Comparison of ENCODE assay signal across 1 cellular context in genomic region chr5:80255752-80256479, GRCh38.
A peak's percentile ranks its signal among the peaks of the same experiment; 100 is the strongest.
TF ChIP-seq lines count a peak whose summit lies in the region.

TSS of gene SERINC5 (minus strand) at chr5:80256048. CDS start at chr5:80255922, 126 bp downstream.

TF ChIP-seq in HepG2, 621 proteins besides CTCF, POLR2A, EP300 and RAD21 (continued from another document and continues in another):
- TF ChIP-seq, protein P1, sequence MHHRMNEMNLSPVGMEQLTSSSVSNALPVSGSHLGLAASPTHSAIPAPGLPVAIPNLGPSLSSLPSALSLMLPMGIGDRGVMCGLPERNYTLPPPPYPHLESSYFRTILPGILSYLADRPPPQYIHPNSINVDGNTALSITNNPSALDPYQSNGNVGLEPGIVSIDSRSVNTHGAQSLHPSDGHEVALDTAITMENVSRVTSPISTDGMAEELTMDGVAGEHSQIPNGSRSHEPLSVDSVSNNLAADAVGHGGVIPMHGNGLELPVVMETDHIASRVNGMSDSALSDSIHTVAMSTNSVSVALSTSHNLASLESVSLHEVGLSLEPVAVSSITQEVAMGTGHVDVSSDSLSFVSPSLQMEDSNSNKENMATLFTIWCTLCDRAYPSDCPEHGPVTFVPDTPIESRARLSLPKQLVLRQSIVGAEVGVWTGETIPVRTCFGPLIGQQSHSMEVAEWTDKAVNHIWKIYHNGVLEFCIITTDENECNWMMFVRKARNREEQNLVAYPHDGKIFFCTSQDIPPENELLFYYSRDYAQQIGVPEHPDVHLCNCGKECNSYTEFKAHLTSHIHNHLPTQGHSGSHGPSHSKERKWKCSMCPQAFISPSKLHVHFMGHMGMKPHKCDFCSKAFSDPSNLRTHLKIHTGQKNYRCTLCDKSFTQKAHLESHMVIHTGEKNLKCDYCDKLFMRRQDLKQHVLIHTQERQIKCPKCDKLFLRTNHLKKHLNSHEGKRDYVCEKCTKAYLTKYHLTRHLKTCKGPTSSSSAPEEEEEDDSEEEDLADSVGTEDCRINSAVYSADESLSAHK (CRISPR knock-in tag; IDR thresholded peaks at IDR 0.05; ENCODE audit: borderline replicate concordance), result no peak
- no peak for TF ChIP-seq ZNF180 (CRISPR knock-in tag; IDR thresholded peaks at IDR 0.05; ENCODE audit: borderline replicate concordance, low read depth)
- peak; percentile 39; the same call in 1 of the 2 replicates for TF ChIP-seq ZBTB20 (CRISPR knock-in tag; IDR thresholded peaks at IDR 0.05; ENCODE audit: borderline replicate concordance, low read depth)
- TF ChIP-seq, protein P2, sequence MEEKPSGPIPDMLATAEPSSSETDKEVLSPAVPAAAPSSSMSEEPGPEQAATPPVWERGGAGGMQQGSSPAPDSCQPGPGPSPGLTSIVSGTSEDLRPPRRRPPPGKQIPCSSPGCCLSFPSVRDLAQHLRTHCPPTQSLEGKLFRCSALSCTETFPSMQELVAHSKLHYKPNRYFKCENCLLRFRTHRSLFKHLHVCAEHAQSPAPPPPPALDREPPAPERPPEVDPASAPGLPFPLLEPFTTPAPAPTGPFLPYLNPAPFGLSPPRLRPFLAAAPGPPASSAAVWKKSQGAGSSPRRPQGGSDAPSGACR (CRISPR knock-in tag; IDR thresholded peaks at IDR 0.05), result peak; percentile 94
- TF ChIP-seq TFDP2 (CRISPR knock-in tag; IDR thresholded peaks at IDR 0.05), result peak; percentile 84
- TF ChIP-seq ZBTB3 (CRISPR knock-in tag; IDR thresholded peaks at IDR 0.05; ENCODE audit: borderline replicate concordance, low read depth), result no peak
- no peak; the same call in 1 of the 2 replicates for TF ChIP-seq ZNF607 (CRISPR knock-in tag; IDR thresholded peaks at IDR 0.05; ENCODE audit: borderline replicate concordance)
- 0 out of 2 replicates have a peak, but pooled peaks have one; percentile 59 for TF ChIP-seq ARID2 (CRISPR knock-in tag; IDR thresholded peaks at IDR 0.05; ENCODE audit: borderline replicate concordance)
- no peak for TF ChIP-seq SIN3B (IDR thresholded peaks at IDR 0.05; ENCODE audit: low read length)
- TF ChIP-seq CHCHD3 (CRISPR knock-in tag; IDR thresholded peaks at IDR 0.05), result 0 out of 2 replicates have a peak, but pooled peaks have one; percentile 73
- no peak for TF ChIP-seq MYNN (CRISPR knock-in tag; IDR thresholded peaks at IDR 0.05; ENCODE audit: low read depth)
- peak; percentile 77; the same call in 1 of the 2 replicates for TF ChIP-seq ZNF782 (CRISPR knock-in tag; IDR thresholded peaks at IDR 0.05; ENCODE audit: borderline replicate concordance)
- peak; percentile 82; the same call in 1 of the 2 replicates for TF ChIP-seq NFKB2 (CRISPR knock-in tag; IDR thresholded peaks at IDR 0.05; ENCODE audit: borderline replicate concordance)
- TF ChIP-seq IRX3 (CRISPR knock-in tag; IDR thresholded peaks at IDR 0.05; ENCODE audit: borderline replicate concordance, low read depth), result no peak; the same call in 1 of the 2 replicates
- peak; percentile 93 for TF ChIP-seq ZFX (CRISPR knock-in tag; IDR thresholded peaks at IDR 0.05; ENCODE audit: low read depth)
- TF ChIP-seq HOXA9 (CRISPR knock-in tag; IDR thresholded peaks at IDR 0.05; ENCODE audit: borderline replicate concordance), result no peak
- no peak for TF ChIP-seq FOSL1 (CRISPR knock-in tag; IDR thresholded peaks at IDR 0.05; ENCODE audit: borderline replicate concordance)
- peak; percentile 34; the same call in 1 of the 2 replicates for TF ChIP-seq MXD4 (CRISPR knock-in tag; IDR thresholded peaks at IDR 0.05)
- TF ChIP-seq, protein P3, sequence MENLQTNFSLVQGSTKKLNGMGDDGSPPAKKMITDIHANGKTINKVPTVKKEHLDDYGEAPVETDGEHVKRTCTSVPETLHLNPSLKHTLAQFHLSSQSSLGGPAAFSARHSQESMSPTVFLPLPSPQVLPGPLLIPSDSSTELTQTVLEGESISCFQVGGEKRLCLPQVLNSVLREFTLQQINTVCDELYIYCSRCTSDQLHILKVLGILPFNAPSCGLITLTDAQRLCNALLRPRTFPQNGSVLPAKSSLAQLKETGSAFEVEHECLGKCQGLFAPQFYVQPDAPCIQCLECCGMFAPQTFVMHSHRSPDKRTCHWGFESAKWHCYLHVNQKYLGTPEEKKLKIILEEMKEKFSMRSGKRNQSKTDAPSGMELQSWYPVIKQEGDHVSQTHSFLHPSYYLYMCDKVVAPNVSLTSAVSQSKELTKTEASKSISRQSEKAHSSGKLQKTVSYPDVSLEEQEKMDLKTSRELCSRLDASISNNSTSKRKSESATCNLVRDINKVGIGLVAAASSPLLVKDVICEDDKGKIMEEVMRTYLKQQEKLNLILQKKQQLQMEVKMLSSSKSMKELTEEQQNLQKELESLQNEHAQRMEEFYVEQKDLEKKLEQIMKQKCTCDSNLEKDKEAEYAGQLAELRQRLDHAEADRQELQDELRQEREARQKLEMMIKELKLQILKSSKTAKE (CRISPR knock-in tag; IDR thresholded peaks at IDR 0.05; ENCODE audit: borderline replicate concordance), result no peak
- peak; percentile 97 for TF ChIP-seq ZNF883 (CRISPR knock-in tag; IDR thresholded peaks at IDR 0.05; ENCODE audit: not compliant biosample characterization)
- peak; percentile 47; the same call in 1 of the 2 replicates for TF ChIP-seq ZBTB38 (CRISPR knock-in tag; IDR thresholded peaks at IDR 0.05)
- TF ChIP-seq PRMT3 (CRISPR knock-in tag; IDR thresholded peaks at IDR 0.05; ENCODE audit: borderline replicate concordance, low read depth), result no peak; the same call in 1 of the 2 replicates
- no peak for TF ChIP-seq SRSF4 (IDR thresholded peaks at IDR 0.05; ENCODE audit: low read depth, low read length, poor library complexity, severe bottlenecking)
- no peak for TF ChIP-seq ZFP36L2 (CRISPR knock-in tag; IDR thresholded peaks at IDR 0.05)
- 0 out of 2 replicates have a peak, but pooled peaks have one; percentile 40 for TF ChIP-seq ZBTB10 (CRISPR knock-in tag; IDR thresholded peaks at IDR 0.05; ENCODE audit: borderline replicate concordance)
- no peak; the same call in 1 of the 2 replicates for TF ChIP-seq PHF21A (CRISPR knock-in tag; IDR thresholded peaks at IDR 0.05)
- no peak for TF ChIP-seq PRPF4 (IDR thresholded peaks at IDR 0.05; ENCODE audit: low read depth, low read length, poor library complexity, severe bottlenecking)
- 0 out of 2 replicates have a peak, but pooled peaks have one; percentile 18 for TF ChIP-seq HNF4A (CRISPR knock-in tag; IDR thresholded peaks at IDR 0.05)
- TF ChIP-seq ZNF713 (CRISPR knock-in tag; IDR thresholded peaks at IDR 0.05), result no peak
- TF ChIP-seq JUND (CRISPR knock-in tag; IDR thresholded peaks at IDR 0.05), result peak; percentile 27
- no peak for TF ChIP-seq ZNF350 (CRISPR knock-in tag; IDR thresholded peaks at IDR 0.05; ENCODE audit: borderline replicate concordance, low read depth)
- no peak for TF ChIP-seq GATA4 (IDR thresholded peaks at IDR 0.05; ENCODE audit: borderline replicate concordance, low read depth)
- TF ChIP-seq SNAPC5 (CRISPR knock-in tag; IDR thresholded peaks at IDR 0.05; ENCODE audit: borderline replicate concordance), result no peak; the same call in 1 of the 2 replicates
- 0 out of 2 replicates have a peak, but pooled peaks have one; percentile 68 for TF ChIP-seq KLF6 (CRISPR knock-in tag; IDR thresholded peaks at IDR 0.05)
- TF ChIP-seq ZBTB39 (CRISPR knock-in tag; IDR thresholded peaks at IDR 0.05), result peak; percentile 73; the same call in 1 of the 2 replicates
- peak; percentile 40 for TF ChIP-seq TEAD3 (CRISPR knock-in tag; optimal IDR thresholded peaks at IDR 0.05; ENCODE audit: borderline replicate concordance)
- 0 out of 2 replicates have a peak, but pooled peaks have one; percentile 50 for TF ChIP-seq DNMT1 (CRISPR knock-in tag; IDR thresholded peaks at IDR 0.05)
- TF ChIP-seq NBN (conservative IDR thresholded peaks at IDR 0.05), result no peak
- TF ChIP-seq ZNF660 (CRISPR knock-in tag; IDR thresholded peaks at IDR 0.05; ENCODE audit: borderline replicate concordance, low read depth), result no peak
- peak; percentile 15; the same call in 1 of the 2 replicates for TF ChIP-seq MTA1 (CRISPR knock-in tag; IDR thresholded peaks at IDR 0.05; ENCODE audit: borderline replicate concordance)
- TF ChIP-seq AGO1 (IDR thresholded peaks at IDR 0.05; ENCODE audit: low read depth, low read length, poor library complexity, severe bottlenecking), result no peak
- TF ChIP-seq NR3C1 (CRISPR knock-in tag; IDR thresholded peaks at IDR 0.05), result no peak
- peak; percentile 83 for TF ChIP-seq HES4 (CRISPR knock-in tag; IDR thresholded peaks at IDR 0.05; ENCODE audit: borderline replicate concordance)
- TF ChIP-seq HMG20A (CRISPR knock-in tag; IDR thresholded peaks at IDR 0.05; ENCODE audit: borderline replicate concordance), result peak; percentile 26; the same call in 1 of the 2 replicates
- TF ChIP-seq KAT2B (IDR thresholded peaks at IDR 0.05; ENCODE audit: borderline replicate concordance, low read depth, low read length), result no peak
- TF ChIP-seq ZNF775 (CRISPR knock-in tag; IDR thresholded peaks at IDR 0.05; ENCODE audit: borderline replicate concordance), result peak; percentile 27; the same call in 1 of the 2 replicates
- TF ChIP-seq ESRRA (CRISPR knock-in tag; IDR thresholded peaks at IDR 0.05; ENCODE audit: low read depth), result 0 out of 2 replicates have a peak, but pooled peaks have one; percentile 21
- TF ChIP-seq EZH2 (conservative IDR thresholded peaks at IDR 0.05; ENCODE audit: low read depth, low read length), result no peak
- peak; percentile 17 for TF ChIP-seq HNRNPK (IDR thresholded peaks at IDR 0.05; ENCODE audit: low read depth, low read length, poor library complexity, severe bottlenecking)
